ENCODE assay signal across 24 cellular contexts in the genomic region with DNA sequence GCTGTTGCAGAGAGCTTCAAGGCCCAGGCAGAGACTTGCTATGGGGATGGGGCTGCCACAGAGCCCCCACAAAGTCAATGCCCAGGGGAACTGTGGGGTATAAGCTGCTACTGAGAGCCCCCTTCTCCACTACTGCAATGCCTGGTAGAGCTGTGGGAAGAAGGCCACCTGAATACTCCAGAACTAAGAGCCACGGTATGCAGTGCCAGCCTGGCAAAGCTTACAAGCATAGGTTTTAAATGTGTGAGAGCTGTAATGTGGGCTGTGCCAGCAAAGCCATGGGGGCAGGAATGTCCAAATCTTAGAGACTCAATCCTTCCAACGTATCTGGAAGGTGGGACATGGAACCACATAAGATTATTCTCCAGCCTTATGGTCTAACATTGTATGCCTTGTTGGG.
"Had no signal": no experiment of that assay in that cellular context is flagged by ENCODE, and none has a peak within 500 bp of the region (broad histone marks: within the 10 kb centered on the region; RNA-seq: fewer than 3 reads in every experiment).

No MANE protein-coding gene starts in this region.

- ATAC-seq: effector memory CD8-positive, alpha-beta T cell; esophagus mucosa; gastrocnemius medialis; left cardiac atrium; left lung; lower lobe of right lung; mucosa of descending colon had no signal

- H3K27me3 ChIP-seq: colonic mucosa, esophagus squamous epithelium, gastrocnemius medialis, heart right ventricle, left lung had no signal

- H3K4me1 ChIP-seq: colonic mucosa, esophagus squamous epithelium, gastrocnemius medialis, left lung, lower lobe of right lung had no signal

- H3K27ac ChIP-seq: colonic mucosa, epithelial cell of prostate, esophagus squamous epithelium, gastrocnemius medialis, heart right ventricle, left lung, lower lobe of right lung had no signal

- H3K36me3 ChIP-seq: colonic mucosa, esophagus squamous epithelium, gastrocnemius medialis, heart right ventricle, left lung, lower lobe of right lung had no signal

- FAIRE-seq: endometrium, islet of Langerhans, keratinocyte had no signal

- H3K9me3 ChIP-seq: colonic mucosa, gastrocnemius medialis, lower lobe of right lung had no signal

- H3K4me3 ChIP-seq: colonic mucosa, esophagus squamous epithelium, gastrocnemius medialis, heart right ventricle, left lung, lower lobe of right lung, mucosa of descending colon had no signal

- DNase-seq: colonic mucosa; cortex of kidney; effector CD8-positive, alpha-beta T cell; effector memory CD8-positive, alpha-beta T cell; endodermal cell; erythroblast; esophagus squamous epithelium; foreskin fibroblast; foreskin melanocyte; gastrocnemius medialis; glutamatergic neuron; head of caudate nucleus; heart right ventricle; hippocampal formation; left cardiac atrium; left lung; lower lobe of right lung; mesenchymal stem cell; mucosa of descending colon had no signal
